27 cellular contexts compared by ENCODE assay signal in genomic region chr16:81731636-81732035, GRCh38. TPM values are rescaled to one million over a fixed set of nuclear protein-coding genes. Genes with fewer than 3 reads are reported as not detected.
"Had no signal": no experiment of that assay in that cellular context is flagged by ENCODE, and none has a peak within 500 bp of the region (broad histone marks: within the 10 kb centered on the region; RNA-seq: fewer than 3 reads in every experiment).

No MANE protein-coding gene starts in this region.

- H3K27ac Mint-ChIP-seq: activated naive CD8-positive, alpha-beta T cell; activated T-helper 2 cell treated with anti-CD3 and anti-CD28 coated beads, Interferon-gamma antibody, Interleukin-2, Interleukin-4, amounts not matched to agents 10 μg/mL and 5 μg/mL and 100 μg/mL, durations not matched to agents 14 hours and 24 hours and 36 hours; nephron progenitor cell; stimulated activated naive B cell treated with anti-CD40 and anti-IgM and Interleukin-4, amounts not matched to agents 10 μg/mL and 1 μg/mL and 100 μg/mL, for 72 hours had no signal

- H3K27me3 ChIP-seq: adrenal gland, breast epithelium, colonic mucosa, dorsolateral prefrontal cortex, sigmoid colon, testis, upper lobe of left lung had no signal

- H3K36me3 Mint-ChIP-seq: activated naive CD8-positive, alpha-beta T cell; stimulated activated naive B cell treated with anti-CD40 and anti-IgM and Interleukin-4, amounts not matched to agents 10 μg/mL and 1 μg/mL and 100 μg/mL, for 72 hours; T-cell had no signal

- ATAC-seq: activated T-cell treated with anti-CD3 and anti-CD28 coated beads, Interleukin-2, amount 50 U/mL, for 4 hours; effector memory CD8-positive, alpha-beta T cell; esophagus mucosa; gastrocnemius medialis; left ventricle myocardium superior; stimulated activated naive B cell treated with anti-CD40 and anti-IgM and Interleukin-4, amounts not matched to agents 10 μg/mL and 1 μg/mL and 100 μg/mL, for 72 hours had no signal

- H3K4me3 ChIP-seq: adrenal gland, breast epithelium, colonic mucosa, smooth muscle cell, testis had no signal

- H3K36me3 ChIP-seq: adrenal gland, breast epithelium, colonic mucosa, gastrocnemius medialis, sigmoid colon, upper lobe of left lung had no signal

- H3K9me3 Mint-ChIP-seq: activated T-cell treated with anti-CD3 and anti-CD28 coated beads, Interleukin-2, amount 50 U/mL, for 4 hours; activated T-helper 2 cell treated with anti-CD3 and anti-CD28 coated beads, Interferon-gamma antibody, Interleukin-2, Interleukin-4, amounts not matched to agents 10 μg/mL and 5 μg/mL and 100 μg/mL, durations not matched to agents 14 hours and 24 hours and 36 hours; central memory CD8-positive, alpha-beta T cell; effector memory CD8-positive, alpha-beta T cell; nephron progenitor cell; stimulated activated naive B cell treated with anti-CD40 and anti-IgM and Interleukin-4, amounts not matched to agents 10 μg/mL and 1 μg/mL and 100 μg/mL, for 72 hours; T-cell had no signal

- H3K27me3 Mint-ChIP-seq: activated naive CD8-positive, alpha-beta T cell; central memory CD8-positive, alpha-beta T cell; effector memory CD8-positive, alpha-beta T cell; stimulated activated naive B cell treated with anti-CD40 and anti-IgM and Interleukin-4, amounts not matched to agents 10 μg/mL and 1 μg/mL and 100 μg/mL, for 72 hours; T-cell had no signal

- H3K9me3 ChIP-seq: adrenal gland, breast epithelium, colonic mucosa, gastrocnemius medialis, sigmoid colon, testis, upper lobe of left lung had no signal

- DNase-seq: activated CD8-positive, alpha-beta memory T cell treated with anti-CD3 and anti-CD28 coated beads, Interleukin-2, amount 50 U/mL, for 48 hours; activated naive CD4-positive, alpha-beta T cell; activated T-cell treated with anti-CD3 and anti-CD28 coated beads, Interleukin-2, amount 50 U/mL, for 4 hours; adrenal gland; colonic mucosa; dorsolateral prefrontal cortex; effector memory CD8-positive, alpha-beta T cell; gastrocnemius medialis; hippocampal formation; kidney glomerular epithelial cell; left ventricle myocardium superior; mammary epithelial cell; nephron progenitor cell; occipital lobe; sigmoid colon; stimulated activated CD4-positive, alpha-beta T cell treated with anti-CD3 and anti-CD28 coated beads, Interleukin-15, amount 100 ng/mL, for 24 hours; stimulated activated CD8-positive, alpha-beta memory T cell treated with anti-CD3 and anti-CD28 coated beads, Interleukin-4, amount 100 ng/mL, for 48 hours; stimulated activated naive B cell treated with anti-CD40 and anti-IgM and Interleukin-4, amounts not matched to agents 10 μg/mL and 1 μg/mL and 100 μg/mL, for 72 hours; T-cell; testis; upper lobe of left lung had no signal

- H3K27ac ChIP-seq: colonic mucosa, dorsolateral prefrontal cortex, gastrocnemius medialis, testis had no signal

- H3K4me1 ChIP-seq: gastrocnemius medialis had no signal

RNA-seq across cellular contexts. Expression of gene PLCG2, which starts 47.5 kb away (rescaled TPM):
- polyA plus RNA-seq: smooth muscle cell had no signal
